16 cellular contexts compared by ENCODE assay signal in the genomic region with DNA sequence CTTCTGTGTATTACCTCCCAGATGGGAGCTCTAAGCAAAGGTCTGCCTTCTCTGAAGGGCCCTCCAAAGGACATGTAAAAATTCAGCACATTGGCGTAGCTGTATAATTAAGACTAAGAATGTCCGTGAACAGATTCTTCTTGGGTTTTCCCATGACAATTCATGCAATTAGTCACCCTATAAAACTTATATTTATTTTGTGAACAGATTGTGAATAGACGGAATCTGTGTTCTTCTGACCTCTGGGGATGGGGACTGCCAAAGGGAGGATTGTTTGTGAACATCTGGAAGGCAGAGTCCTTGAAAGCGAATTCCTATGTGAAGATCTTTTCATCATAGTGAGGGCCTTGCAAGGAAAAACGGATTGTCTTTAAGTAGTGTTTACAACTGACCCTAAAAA.
"Had no signal": no experiment of that assay in that cellular context is flagged by ENCODE, and none has a peak within 500 bp of the region (broad histone marks: within the 10 kb centered on the region; RNA-seq: fewer than 3 reads in every experiment).

No MANE protein-coding gene starts in this region.

- ATAC-seq: activated CD4-positive, alpha-beta T cell treated with anti-CD3 and anti-CD28 coated beads for 36 hours; activated CD8-positive, alpha-beta T cell treated with anti-CD3 and anti-CD28 coated beads for 36 hours; lower lobe of right lung; naive thymus-derived CD4-positive, alpha-beta T cell; stimulated activated effector memory CD8-positive, alpha-beta T cell treated with anti-CD3 and anti-CD28 coated beads, Interleukin-12 subunit alpha, Interleukin-12 subunit beta, amount 100 ng/mL, for 72 hours had no signal

- H3K27ac ChIP-seq: dorsolateral prefrontal cortex, lower lobe of right lung, neutrophil, thyroid gland had no signal

- H3K9me3 ChIP-seq: lower lobe of right lung, neutrophil, thyroid gland, vagina had no signal

- H3K4me3 ChIP-seq: dorsolateral prefrontal cortex, lower lobe of right lung, thyroid gland, vagina had no signal

- H3K27me3 ChIP-seq: dorsolateral prefrontal cortex, thyroid gland, vagina had no signal

- H3K4me1 ChIP-seq: lower lobe of right lung, thyroid gland had no signal

- H3K36me3 ChIP-seq: lower lobe of right lung, neutrophil, thyroid gland, vagina had no signal

- DNase-seq: activated CD4-positive, alpha-beta T cell treated with anti-CD3 and anti-CD28 coated beads for 36 hours; activated CD8-positive, alpha-beta memory T cell treated with anti-CD3 and anti-CD28 coated beads, Interleukin-2, amount 50 U/mL, for 4 hours; activated CD8-positive, alpha-beta T cell treated with anti-CD3 and anti-CD28 coated beads for 36 hours; activated naive CD8-positive, alpha-beta T cell treated with anti-CD3 and anti-CD28 coated beads, Interleukin-2, amount 10 ng/mL, durations not matched to agents 7 days and 5 days; anterior cingulate cortex; dorsolateral prefrontal cortex; hypothalamus; kidney glomerular epithelial cell; lower lobe of right lung; naive thymus-derived CD4-positive, alpha-beta T cell; retina; T-helper 9 cell; thyroid gland had no signal
